ENCODE assay signal across 10 cellular contexts in the genomic region with DNA sequence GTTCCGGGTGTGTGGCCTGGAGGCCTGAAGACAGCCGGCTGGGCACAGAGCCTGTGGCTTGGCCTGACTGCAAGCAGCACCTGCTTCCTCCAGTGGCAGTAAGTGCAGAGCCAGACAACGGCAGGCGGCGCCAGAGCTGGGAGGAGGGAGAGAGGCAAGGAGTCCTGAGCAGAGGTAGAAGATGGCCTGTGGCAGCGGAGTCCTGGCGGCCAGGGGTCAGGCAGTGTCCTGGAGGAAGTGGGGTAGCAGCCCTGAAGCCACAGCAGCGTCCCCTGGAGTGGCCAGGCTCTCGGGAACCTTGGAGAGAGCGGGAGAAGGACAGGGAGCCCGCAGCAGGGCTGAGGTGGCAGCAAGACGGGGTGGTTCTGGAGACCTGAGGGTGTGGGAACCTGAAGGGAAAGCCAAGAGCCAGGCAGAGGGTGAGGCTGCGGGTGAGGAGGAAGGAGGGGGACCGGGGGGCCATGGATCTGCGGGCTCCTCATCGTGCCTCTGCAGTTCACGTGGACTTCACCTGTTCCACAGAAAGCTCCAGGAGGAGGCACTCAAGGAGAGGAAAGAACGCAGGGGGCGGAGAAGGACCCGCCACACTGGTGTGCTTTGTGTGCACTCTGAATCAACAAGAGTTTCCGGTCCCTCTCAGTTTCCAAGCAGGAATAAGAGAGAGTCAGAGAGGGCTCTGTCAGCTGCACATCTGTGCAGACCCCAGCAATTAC.
A peak's percentile ranks its signal among the peaks of the same experiment; 100 is the strongest.
DNase-seq lines count a peak whose midpoint lies in the region; ATAC-seq and TF ChIP-seq lines count a peak whose summit lies in the region.
"Had no signal": no experiment of that assay in that cellular context is flagged by ENCODE, and none has a peak within 500 bp of the region (broad histone marks: within the 10 kb centered on the region; RNA-seq: fewer than 3 reads in every experiment).

No MANE protein-coding gene starts in this region.

- no peaks in the 10 kb centered on the region for H3K27me3 Mint-ChIP-seq in central memory CD8-positive, alpha-beta T cell
- peaks cover 2% of the 10 kb centered on the region for H3K27me3 Mint-ChIP-seq in neural progenitor cell (ENCODE audit: insufficient read depth, low read depth)

- H3K4me2 ChIP-seq in neural progenitor cell: no peak overlapping the region

- no peak for TF ChIP-seq CTCF in neural progenitor cell (IDR thresholded peaks at IDR 0.05)

- ATAC-seq in central memory CD8-positive, alpha-beta T cell (replicated peaks; ENCODE audit: extremely low read depth, poor library complexity, severe bottlenecking): no peak
- ATAC-seq in HG02973 (IDR thresholded peaks at IDR 0.05; ENCODE audit: unreplicated experiment): no peak
- ATAC-seq in GM19023 (IDR thresholded peaks at IDR 0.05; ENCODE audit: unreplicated experiment): no peak

- H3F3A ChIP-seq in neural progenitor cell (ENCODE audit: low read depth): no peaks in the 10 kb centered on the region

- no peak overlapping the region for H3K9ac ChIP-seq in neural progenitor cell

- no peak overlapping the region for H3K4me3 ChIP-seq in neural progenitor cell

- H2AFZ ChIP-seq in neural progenitor cell (replicated peaks): no peak overlapping the region

- DNase-seq in D341Med (ENCODE audit: low spot score) (peak; percentile 24), NCI-H146 treated with DMSO at 0.1 percent for 48 hours (lab: John Stamatoyannopoulos, UW; ENCODE audit: unreplicated experiment) (peak; percentile 53), neural progenitor cell (ENCODE audit: low spot score) (peak; percentile 27), NCI-H524 treated with DMSO at 0.1 percent for 48 hours (lab: John Stamatoyannopoulos, UW) (no peak), COLO668 (lab: John Stamatoyannopoulos, UW; ENCODE audit: unreplicated experiment) (no peak)
- no peak for DNase-seq in central memory CD8-positive, alpha-beta T cell (ENCODE audit: low spot score in 2 of 2)
- DNase-seq: GDM1, NCI-H526 treated with DMSO at 0.1 percent for 48 hours had no signal

- no peaks in the 10 kb centered on the region for H3K36me3 ChIP-seq in neural progenitor cell

- peak overlapping the region; percentile 46 for H3K27ac Mint-ChIP-seq in central memory CD8-positive, alpha-beta T cell (ENCODE audit: low read depth)
- H3K27ac Mint-ChIP-seq in neural progenitor cell: no peak overlapping the region

- H3K4me1 ChIP-seq in neural progenitor cell: no peaks in the 10 kb centered on the region

- H3K4me3 Mint-ChIP-seq in central memory CD8-positive, alpha-beta T cell: no peak overlapping the region
- no peak overlapping the region for H3K4me3 Mint-ChIP-seq in neural progenitor cell

- no peaks in the 10 kb centered on the region for H3K4me1 Mint-ChIP-seq in central memory CD8-positive, alpha-beta T cell
- H3K4me1 Mint-ChIP-seq in neural progenitor cell: peaks cover 2% of the 10 kb centered on the region

- H3K9me3 Mint-ChIP-seq in central memory CD8-positive, alpha-beta T cell: no peaks in the 10 kb centered on the region
- peaks cover 3% of the 10 kb centered on the region for H3K9me3 Mint-ChIP-seq in neural progenitor cell

- no peak overlapping the region for H3K27ac ChIP-seq in neural progenitor cell

- no peaks in the 10 kb centered on the region for H4K20me1 ChIP-seq in neural progenitor cell (ENCODE audit: low read depth)

- no peaks in the 10 kb centered on the region for H3K9me3 ChIP-seq in neural progenitor cell (ENCODE audit: low read depth)

- no peaks in the 10 kb centered on the region for H3K79me2 ChIP-seq in neural progenitor cell (ENCODE audit: low read depth)

- H3K36me3 Mint-ChIP-seq in central memory CD8-positive, alpha-beta T cell (ENCODE audit: insufficient read depth): peaks cover 19% of the 10 kb centered on the region
- peaks cover 33% of the 10 kb centered on the region for H3K36me3 Mint-ChIP-seq in neural progenitor cell

- H3K27me3 ChIP-seq in neural progenitor cell: no peaks in the 10 kb centered on the region

Comparison
In these comparisons a context has a peak if more than half of its experiments do, and no peak if none do; other contexts are left out.
1. DNase-seq: peak in D341Med (single experiment), NCI-H146 treated with DMSO at 0.1 percent for 48 hours (single experiment) and neural progenitor cell (single experiment); none in central memory CD8-positive, alpha-beta T cell (0 of 2), NCI-H524 treated with DMSO at 0.1 percent for 48 hours (single experiment) and COLO668 (single experiment).